ENCODE assay signal across 22 cellular contexts in genomic region chr1:7012461-7012924, GRCh38.
"Had no signal": no experiment of that assay in that cellular context is flagged by ENCODE, and none has a peak within 500 bp of the region (broad histone marks: within the 10 kb centered on the region; RNA-seq: fewer than 3 reads in every experiment).

No MANE protein-coding gene starts in this region.

- H3K27me3 ChIP-seq: dorsolateral prefrontal cortex, gastroesophageal sphincter, neutrophil, sigmoid colon, suprapubic skin, thyroid gland had no signal

- H3K27ac Mint-ChIP-seq: stimulated activated naive B cell treated with anti-CD40 and anti-IgM and Interleukin-4, amounts not matched to agents 10 μg/mL and 1 μg/mL and 100 μg/mL, for 72 hours; type B pancreatic cell had no signal

- ATAC-seq: gastroesophageal sphincter; left colon; mucosa of descending colon; naive thymus-derived CD8-positive, alpha-beta T cell; stimulated activated naive B cell treated with anti-CD40 and anti-IgM and Interleukin-4, amounts not matched to agents 10 μg/mL and 1 μg/mL and 100 μg/mL, for 72 hours had no signal

- DNase-seq: dorsolateral prefrontal cortex; effector memory CD4-positive, alpha-beta T cell; esophagus squamous epithelium; foreskin fibroblast; glutamatergic neuron; left colon; left ventricle myocardium superior; mesendoderm; mucosa of descending colon; naive thymus-derived CD8-positive, alpha-beta T cell; posterior cingulate gyrus; sigmoid colon; stimulated activated CD4-positive, alpha-beta T cell treated with anti-CD3 and anti-CD28 coated beads, Interleukin-2, amount 100 ng/mL, for 24 hours; stimulated activated CD4-positive, alpha-beta T cell treated with anti-CD3 and anti-CD28 coated beads, Interleukin-4, amount 100 ng/mL, for 4 hours; stimulated activated naive B cell treated with anti-CD40 and anti-IgM and Interleukin-4, amounts not matched to agents 10 μg/mL and 1 μg/mL and 100 μg/mL, for 72 hours; thyroid gland had no signal

- H3K36me3 ChIP-seq: esophagus squamous epithelium, gastroesophageal sphincter, neutrophil, sigmoid colon, suprapubic skin, thyroid gland had no signal

- H3K9me3 ChIP-seq: esophagus squamous epithelium, gastroesophageal sphincter, mucosa of descending colon, neutrophil, sigmoid colon, suprapubic skin, thyroid gland had no signal

- H3K4me1 ChIP-seq: esophagus squamous epithelium, sigmoid colon, suprapubic skin, thyroid gland had no signal

- H3K36me3 Mint-ChIP-seq: naive thymus-derived CD8-positive, alpha-beta T cell; stimulated activated naive B cell treated with anti-CD40 and anti-IgM and Interleukin-4, amounts not matched to agents 10 μg/mL and 1 μg/mL and 100 μg/mL, for 72 hours; type B pancreatic cell had no signal

- H3K9me3 Mint-ChIP-seq: naive thymus-derived CD8-positive, alpha-beta T cell; stimulated activated naive B cell treated with anti-CD40 and anti-IgM and Interleukin-4, amounts not matched to agents 10 μg/mL and 1 μg/mL and 100 μg/mL, for 72 hours; type B pancreatic cell had no signal

- H3K4me3 Mint-ChIP-seq: naive thymus-derived CD8-positive, alpha-beta T cell; stimulated activated naive B cell treated with anti-CD40 and anti-IgM and Interleukin-4, amounts not matched to agents 10 μg/mL and 1 μg/mL and 100 μg/mL, for 72 hours; type B pancreatic cell had no signal

- H3K4me3 ChIP-seq: coronary artery, dorsolateral prefrontal cortex, esophagus squamous epithelium, gastroesophageal sphincter, mucosa of descending colon, sigmoid colon, skin epidermis, suprapubic skin, thyroid gland had no signal

- H3K27ac ChIP-seq: coronary artery, dorsolateral prefrontal cortex, esophagus squamous epithelium, gastroesophageal sphincter, neutrophil, sigmoid colon, skin epidermis, suprapubic skin, thyroid gland had no signal
